Comparison of ENCODE assay signal across 15 cellular contexts in genomic region chr18:26185267-26185666, GRCh38. TPM values are rescaled to one million over a fixed set of nuclear protein-coding genes. Genes with fewer than 3 reads are reported as not detected.
DNase-seq lines count a peak whose midpoint lies in the region; FAIRE-seq and TF ChIP-seq lines count a peak whose summit lies in the region.
"Had no signal": no experiment of that assay in that cellular context is flagged by ENCODE, and none has a peak within 500 bp of the region (broad histone marks: within the 10 kb centered on the region; RNA-seq: fewer than 3 reads in every experiment).

No MANE protein-coding gene starts in this region.

- FAIRE-seq in GM12891 (lab: Jason Lieb, UNC): no peak

- TF ChIP-seq POLR2A in GM12891 (IDR thresholded peaks at IDR 0.05; ENCODE audit: low read depth, low read length): no peak

- H3K27ac ChIP-seq in 22Rv1 (no peak overlapping the region), OCI-LY7 (ENCODE audit: low read depth, low read length, poor library complexity, severe bottlenecking) (no peak overlapping the region), SK-N-SH (ENCODE audit: low read depth in 2 of 2, low read length in 1 of 2) (no peak overlapping the region)
- H3K27ac ChIP-seq: HL-60, Peyer's patch, vagina had no signal

- no peaks in the 10 kb centered on the region for H3K9me2 ChIP-seq in OCI-LY7 (ENCODE audit: insufficient read depth, low read length)
- H3K9me2 ChIP-seq in SK-N-SH: no peaks in the 10 kb centered on the region

- no peak for TF ChIP-seq RAD21 in SK-N-SH (IDR thresholded peaks at IDR 0.05; ENCODE audit: low read length)

- H3K4me1 ChIP-seq in OCI-LY7 (ENCODE audit: insufficient read depth, low read length, poor library complexity, severe bottlenecking) (peaks cover 60% of the 10 kb centered on the region), SK-N-SH (ENCODE audit: control insufficient read depth in 1 of 2, insufficient read depth in 2 of 2, low read depth in 1 of 2, low read length in 1 of 2) (no peaks in the 10 kb centered on the region)
- H3K4me1 ChIP-seq: vagina had no signal

- TF ChIP-seq EP300 in SK-N-SH (IDR thresholded peaks at IDR 0.05; ENCODE audit: borderline replicate concordance in 1 of 2, low read depth in 1 of 2, low read length in 1 of 2): no peak

- no peak overlapping the region for H3K9ac ChIP-seq in SK-N-SH

- no TSS peak for BruUV-seq in OCI-LY7 (replicated peaks; lab: Mats Ljungman, UMichigan)

- H4K20me1 ChIP-seq in OCI-LY7 (ENCODE audit: insufficient read depth, low read length): no peaks in the 10 kb centered on the region
- no peaks in the 10 kb centered on the region for H4K20me1 ChIP-seq in SK-N-SH (ENCODE audit: insufficient read depth)

- POLR2A ChIA-PET in OCI-LY7 (lab: Charles Lee): interaction anchor here (1.3 to 7.9 kb wide), 3 partner anchors 11 to 99 kb away, joined by 4 to 125 read pairs (median 5); no protein-coding TSS in a partner anchor
- POLR2A ChIA-PET in SK-N-SH (lab: Yijun Ruan, JAX): no interaction called here

- H3K27me3 ChIP-seq in SK-N-SH (ENCODE audit: insufficient read depth): no peaks in the 10 kb centered on the region
- H3K27me3 ChIP-seq: Peyer's patch, vagina had no signal

- intact Hi-C loops in OCI-LY7 (cut with micrococcal nuclease; ENCODE audit: unreplicated experiment): loop anchor here (10.0 kb wide), 1 partner anchor 280 kb away; no protein-coding TSS in a partner anchor

- peak; percentile 32 for TF ChIP-seq CTCF in 22Rv1 (IDR thresholded peaks at IDR 0.05)
- peak; percentile 43 for TF ChIP-seq CTCF in GM12873 (IDR thresholded peaks at IDR 0.05; ENCODE audit: insufficient read depth, low read depth, low read length, missing control alignments)
- TF ChIP-seq CTCF in OCI-LY7 (conservative IDR thresholded peaks at IDR 0.05; ENCODE audit: low read length): peak; percentile 75
- peak; percentile 38 for TF ChIP-seq CTCF in fibroblast of pulmonary artery (IDR thresholded peaks at IDR 0.05; ENCODE audit: low read length, missing control alignments)
- TF ChIP-seq CTCF in SK-N-SH (IDR thresholded peaks at IDR 0.05): no peak; the same call in 1 of the 2 replicates

- CTCF ChIA-PET in OCI-LY7 (lab: Charles Lee; ENCODE audit: unreplicated experiment): no interaction called here
- CTCF ChIA-PET in SK-N-SH (lab: Yijun Ruan, JAX): no interaction called here

- H3K4me3 ChIP-seq in OCI-LY7 (ENCODE audit: low read depth, low read length, poor library complexity, severe bottlenecking): no peak overlapping the region
- H3K4me3 ChIP-seq in fibroblast of pulmonary artery (replicated peaks; ENCODE audit: low read depth, low read length): no peak overlapping the region
- no peak overlapping the region for H3K4me3 ChIP-seq in SK-N-SH (ENCODE audit: low read depth in 2 of 2, low read length in 1 of 2)
- H3K4me3 ChIP-seq: Peyer's patch, vagina had no signal

- H3K4me2 ChIP-seq in OCI-LY7 (ENCODE audit: low read length) (0 out of 2 replicates have a peak overlapping the region, but pooled peaks have one; percentile 3), SK-N-SH (no peak overlapping the region)

- H3K9me3 ChIP-seq in OCI-LY7 (ENCODE audit: low read length) (peaks cover 29% of the 10 kb centered on the region; the same call in 1 of the 2 replicates), SK-N-SH (no peaks in the 10 kb centered on the region)
- H3K9me3 ChIP-seq: Peyer's patch, vagina had no signal

- H3K79me2 ChIP-seq in OCI-LY7 (ENCODE audit: insufficient read depth, low read depth, low read length) (no peaks in the 10 kb centered on the region), SK-N-SH (ENCODE audit: insufficient read depth) (no peaks in the 10 kb centered on the region)

- 32% methylated on average over 2 of the region's 2 CpGs for WGBS in SK-N-SH (ENCODE audit: low lambda C conversion rate)

- peak overlapping the region; percentile 43; the same call in 1 of the 2 replicates for H2AFZ ChIP-seq in OCI-LY7 (ENCODE audit: low read length)
- H2AFZ ChIP-seq in SK-N-SH (ENCODE audit: low read depth): no peak overlapping the region

- H3F3A ChIP-seq in SK-N-SH (replicated peaks; ENCODE audit: insufficient read depth): no peaks in the 10 kb centered on the region

- H3K36me3 ChIP-seq in OCI-LY7 (ENCODE audit: insufficient read depth, low read length) (peaks cover 24% of the 10 kb centered on the region), SK-N-SH (replicated peaks in 1 of 2; ENCODE audit: control insufficient read depth in 1 of 2, insufficient read depth in 2 of 2, low read length in 1 of 2) (no peaks in the 10 kb centered on the region)
- H3K36me3 ChIP-seq: Peyer's patch, vagina had no signal

- DNase-seq in OCI-LY7 (ENCODE audit: low spot score) (no peak), fibroblast of pulmonary artery (ENCODE audit: low read depth) (peak; percentile 7), GM12891 (ENCODE audit: insufficient read length, low spot score) (no peak), DMS79 (lab: John Stamatoyannopoulos, UW) (no peak), SK-N-SH (no peak), dedifferentiated amniotic fluid mesenchymal stem cell (ENCODE audit: extremely low spot score) (no peak)
- DNase-seq: activated naive CD4-positive, alpha-beta T cell treated with anti-CD3 and anti-CD28 coated beads for 36 hours; midbrain; NCI-H1694; Peyer's patch had no signal

TF ChIP-seq in GM12891, 5 proteins besides CTCF, POLR2A, EP300 and RAD21:
- no peak for TF ChIP-seq TAF1 (IDR thresholded peaks at IDR 0.05; ENCODE audit: low read depth, low read length)
- no peak for TF ChIP-seq SPI1 (IDR thresholded peaks at IDR 0.05; ENCODE audit: low read depth, low read length)
- no peak for TF ChIP-seq PAX5 (IDR thresholded peaks at IDR 0.05; ENCODE audit: insufficient read depth, low read length, severe bottlenecking)
- TF ChIP-seq POLR2AphosphoS5 (IDR thresholded peaks at IDR 0.05; ENCODE audit: low read depth, low read length): no peak
- no peak for TF ChIP-seq POU2F2 (IDR thresholded peaks at IDR 0.05; ENCODE audit: low read depth, low read length)
TF ChIP-seq in GM12891: peak in this region for 0.

TF ChIP-seq in SK-N-SH, 30 proteins besides CTCF, POLR2A, EP300 and RAD21:
- TF ChIP-seq RXRA (IDR thresholded peaks at IDR 0.05; ENCODE audit: borderline replicate concordance, low read depth) (no peak), YY1 (IDR thresholded peaks at IDR 0.05; ENCODE audit: low read depth) (no peak), FOXJ3 (CRISPR knock-in tag; IDR thresholded peaks at IDR 0.05) (no peak), CHD2 (IDR thresholded peaks at IDR 0.05; ENCODE audit: low read length, partially characterized antibody) (no peak), RFX5 (IDR thresholded peaks at IDR 0.05; ENCODE audit: low read length) (no peak), GABPA (IDR thresholded peaks at IDR 0.05; ENCODE audit: low read depth) (no peak), TAF1 (IDR thresholded peaks at IDR 0.05; ENCODE audit: borderline replicate concordance, low read depth, low read length) (no peak), MXI1 (IDR thresholded peaks at IDR 0.05; ENCODE audit: low read depth, low read length) (no peak), RCOR1 (IDR thresholded peaks at IDR 0.05; ENCODE audit: low read length) (no peak), POLR2AphosphoS5 (IDR thresholded peaks at IDR 0.05; ENCODE audit: low read depth, low read length) (no peak), PBX3 (IDR thresholded peaks at IDR 0.05) (no peak)
- TF ChIP-seq, protein P1, sequence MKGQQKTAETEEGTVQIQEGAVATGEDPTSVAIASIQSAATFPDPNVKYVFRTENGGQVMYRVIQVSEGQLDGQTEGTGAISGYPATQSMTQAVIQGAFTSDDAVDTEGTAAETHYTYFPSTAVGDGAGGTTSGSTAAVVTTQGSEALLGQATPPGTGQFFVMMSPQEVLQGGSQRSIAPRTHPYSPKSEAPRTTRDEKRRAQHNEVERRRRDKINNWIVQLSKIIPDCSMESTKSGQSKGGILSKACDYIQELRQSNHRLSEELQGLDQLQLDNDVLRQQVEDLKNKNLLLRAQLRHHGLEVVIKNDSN (IDR thresholded peaks at IDR 0.05; ENCODE audit: borderline replicate concordance, low read depth): no peak

RNA-seq across cellular contexts. Expression of gene TAF4B, which starts 41.0 kb away (rescaled TPM):
- 48.7 and 52.3 TPM in 2 replicates for total RNA-seq in OCI-LY7 (2014; rRNA removed; shearing (Covaris generic))
- total RNA-seq in OCI-LY7 (2022): 50.1 and 54.6 TPM in 2 replicates
- polyA plus RNA-seq in GM12891 (2012; ENCODE audit: low read depth, missing spikeins): 4.7 TPM
- 1.3 and 1.6 TPM in 2 replicates for polyA plus RNA-seq in SK-N-SH (2012; rRNA removed)
- 1.9 TPM in 2 replicates for polyA plus RNA-seq in SK-N-SH (2012; cell fraction: cytosol; rRNA removed)
- 0.95 and 1.5 TPM in 2 replicates for polyA plus RNA-seq in SK-N-SH (2012; cell fraction: nucleus; rRNA removed)

RNA-seq across cellular contexts. Expression of gene PSMA8, which starts 51.6 kb away (rescaled TPM):
- total RNA-seq in OCI-LY7 (2014; rRNA removed; shearing (Covaris generic)): 0.13 TPM in 1 of 2 replicates, not detected in the other
- total RNA-seq in OCI-LY7 (2022): 0.19 and 0.37 TPM in 2 replicates
- 4.3 TPM for polyA plus RNA-seq in GM12891 (2012; ENCODE audit: low read depth, missing spikeins)
- not detected in 2 replicates for polyA plus RNA-seq in SK-N-SH (2012; rRNA removed)
- polyA plus RNA-seq in SK-N-SH (2012; cell fraction: cytosol; rRNA removed): not detected in 2 replicates
- polyA plus RNA-seq in SK-N-SH (2012; cell fraction: nucleus; rRNA removed): not detected in 2 replicates
- total RNA-seq: cerebellum, Peyer's patch, vagina had no signal
